Comparison of ENCODE assay signal across 15 cellular contexts in genomic region chr2:197868136-197868535, GRCh38.
DNase-seq lines count a peak whose midpoint lies in the region; ATAC-seq and TF ChIP-seq lines count a peak whose summit lies in the region.
"Had no signal": no experiment of that assay in that cellular context is flagged by ENCODE, and none has a peak within 500 bp of the region (broad histone marks: within the 10 kb centered on the region; RNA-seq: fewer than 3 reads in every experiment).

No MANE protein-coding gene starts in this region.

- peaks cover 17% of the 10 kb centered on the region for H3F3A ChIP-seq in SK-N-SH (replicated peaks; ENCODE audit: insufficient read depth)

- CTCF ChIA-PET in SK-N-SH (lab: Yijun Ruan, JAX): no interaction called here

- H3K4me1 Mint-ChIP-seq in CD4-positive, CD25-positive, alpha-beta regulatory T cell: peaks cover 41 to 88% (median 69%) of the 10 kb centered on the region in 4 donors
- peaks cover 41% of the 10 kb centered on the region for H3K4me1 Mint-ChIP-seq in T-helper 17 cell

- no peak overlapping the region for H3K14ac ChIP-seq in trophoblast cell (ENCODE audit: low read length)

- H3K27me3 Mint-ChIP-seq in CD4-positive, CD25-positive, alpha-beta regulatory T cell: no peaks in the 10 kb centered on the region
- no peaks in the 10 kb centered on the region for H3K27me3 Mint-ChIP-seq in T-helper 17 cell

- no peak overlapping the region for H3K18ac ChIP-seq in trophoblast cell (ENCODE audit: low read length)

- H3K4me3 Mint-ChIP-seq in CD4-positive, CD25-positive, alpha-beta regulatory T cell: peak overlapping the region in 3 of 4 donors; percentile 30 to 65 (median 64)
- peak overlapping the region; percentile 49 for H3K4me3 Mint-ChIP-seq in T-helper 17 cell
- H3K4me3 Mint-ChIP-seq: CD14-positive monocyte had no signal

- no peaks in the 10 kb centered on the region for H3K79me1 ChIP-seq in trophoblast cell (ENCODE audit: low read length)

- 67% methylated on average over 1 of the region's 1 CpG for whole genome bisulfite sequencing in SK-N-SH (ENCODE audit: low lambda C conversion rate)
- no CpG with 5 or more reads among the region's 1 CpG for WGBS in trophoblast cell (ENCODE audit: extremely low coverage, insufficient coverage, insufficient read length)

- H3K9ac ChIP-seq in SK-N-SH (no peak overlapping the region), trophoblast cell (ENCODE audit: low read length) (no peak overlapping the region)
- H3K9ac ChIP-seq: BLaER1, GM23248 had no signal

- no peak for TF ChIP-seq CTCF in SK-N-SH (IDR thresholded peaks at IDR 0.05)

- no peak for DNase-seq in SK-N-SH
- no peak for DNase-seq in CD4-positive, CD25-positive, alpha-beta regulatory T cell
- DNase-seq in T-helper 17 cell: no peak
- DNase-seq in trophoblast cell: peak; percentile 6 to 70
- DNase-seq in 8988T: no peak
- DNase-seq: DMS153, DMS79 treated with DMSO at 0.1 percent for 48 hours, GF-D8, GM23248, HCEC 1CT had no signal

- H4K12ac ChIP-seq in trophoblast cell (ENCODE audit: low read depth, low read length): no peak overlapping the region

- H3K4me1 ChIP-seq in SK-N-SH (ENCODE audit: control insufficient read depth in 1 of 2, insufficient read depth in 2 of 2, low read depth in 1 of 2, low read length in 1 of 2): peaks cover 11 to 24% of the 10 kb centered on the region in 2 experiments; a peak in 3 of 4 replicates
- peaks cover 70% of the 10 kb centered on the region for H3K4me1 ChIP-seq in CD4-positive, CD25-positive, alpha-beta regulatory T cell (ENCODE audit: control insufficient read depth, insufficient read depth, low read length, poor library complexity, severe bottlenecking)
- peaks cover under 1 to 2% of the 10 kb centered on the region in 2 experiments for H3K4me1 ChIP-seq in trophoblast cell (ENCODE audit: control insufficient read depth in 1 of 2, insufficient read depth in 2 of 2, low read length in 2 of 2)
- H3K4me1 ChIP-seq: BLaER1 had no signal

- H3K9me3 Mint-ChIP-seq in CD4-positive, CD25-positive, alpha-beta regulatory T cell: no peaks in the 10 kb centered on the region
- H3K9me3 Mint-ChIP-seq: CD14-positive monocyte had no signal

- no peak for TF ChIP-seq EP300 in SK-N-SH (IDR thresholded peaks at IDR 0.05; ENCODE audit: borderline replicate concordance in 1 of 2, low read depth in 1 of 2, low read length in 1 of 2)

- H3K23ac ChIP-seq in trophoblast cell (ENCODE audit: low read length): no peak overlapping the region

- H3K4me2 ChIP-seq in SK-N-SH (no peak overlapping the region), trophoblast cell (ENCODE audit: low read length) (no peak overlapping the region)
- H3K4me2 ChIP-seq: BLaER1 had no signal

- peak overlapping the region; percentile 90 to 95 (median 94) for H3K27ac Mint-ChIP-seq in CD4-positive, CD25-positive, alpha-beta regulatory T cell
- H3K27ac Mint-ChIP-seq in T-helper 17 cell: peak overlapping the region; percentile 95

- H2AFZ ChIP-seq in SK-N-SH (ENCODE audit: low read depth): no peak overlapping the region
- no peak overlapping the region for H2AFZ ChIP-seq in trophoblast cell (ENCODE audit: insufficient read depth, low read length, poor library complexity)
- H2AFZ ChIP-seq: GM23248 had no signal

- H2BK5ac ChIP-seq in trophoblast cell (ENCODE audit: low read depth, low read length, poor library complexity): no peak overlapping the region

- H2BK120ac ChIP-seq in trophoblast cell (ENCODE audit: insufficient read depth, low read length, poor library complexity): no peak overlapping the region

- H3K27me3 ChIP-seq in SK-N-SH (ENCODE audit: insufficient read depth) (no peaks in the 10 kb centered on the region), trophoblast cell (ENCODE audit: insufficient read depth, low read length) (no peaks in the 10 kb centered on the region)
- H3K27me3 ChIP-seq in CD4-positive, CD25-positive, alpha-beta regulatory T cell (ENCODE audit: control insufficient read depth, insufficient read depth, low read length): no peaks in the 10 kb centered on the region
- H3K27me3 ChIP-seq: BLaER1 had no signal

- ATAC-seq in SK-N-SH treated with all-trans-retinoic acid at 6 μM for 48 hours (no peak), T-helper 17 cell (no peak), GM19328 (IDR thresholded peaks at IDR 0.05; ENCODE audit: unreplicated experiment) (no peak)
- ATAC-seq in CD4-positive, CD25-positive, alpha-beta regulatory T cell (ENCODE audit: low read depth in 2 of 2): no peak

- H2AK5ac ChIP-seq in trophoblast cell (ENCODE audit: low read length): no peak overlapping the region

- H4K8ac ChIP-seq in trophoblast cell (ENCODE audit: low read depth, low read length): no peak overlapping the region

- peaks cover 9% of the 10 kb centered on the region for H3K36me3 Mint-ChIP-seq in CD4-positive, CD25-positive, alpha-beta regulatory T cell
- H3K36me3 Mint-ChIP-seq in T-helper 17 cell (ENCODE audit: low read depth): no peaks in the 10 kb centered on the region
- H3K36me3 Mint-ChIP-seq: CD14-positive monocyte had no signal

- no peaks in the 10 kb centered on the region for H3K9me2 ChIP-seq in SK-N-SH

- H3K27ac ChIP-seq in SK-N-SH (ENCODE audit: low read depth in 2 of 2, low read length in 1 of 2) (peak overlapping the region; percentile 68 to 80; a peak in 3 of 4 replicates), trophoblast cell (ENCODE audit: low read depth, low read length) (no peak overlapping the region)
- H3K27ac ChIP-seq in CD4-positive, CD25-positive, alpha-beta regulatory T cell (ENCODE audit: insufficient read depth, low read length, poor library complexity, severe bottlenecking): peak overlapping the region; percentile 88
- H3K27ac ChIP-seq: 22Rv1, BLaER1, GM23248 had no signal

- H3K4me3 ChIP-seq in SK-N-SH (ENCODE audit: low read depth in 2 of 2, low read length in 1 of 2) (no peak overlapping the region), trophoblast cell (ENCODE audit: low read depth, low read length) (no peak overlapping the region)
- peak overlapping the region; percentile 53 for H3K4me3 ChIP-seq in CD4-positive, CD25-positive, alpha-beta regulatory T cell (ENCODE audit: low read depth, low read length)
- H3K4me3 ChIP-seq: BLaER1, GM23248 had no signal

- TF ChIP-seq RAD21 in SK-N-SH (IDR thresholded peaks at IDR 0.05; ENCODE audit: low read length): no peak

- H2BK12ac ChIP-seq in trophoblast cell (ENCODE audit: low read length): no peak overlapping the region

- H3K4ac ChIP-seq in trophoblast cell (ENCODE audit: low read depth, low read length): no peak overlapping the region

- peaks cover 0 to 8% of the 10 kb centered on the region in 2 experiments for H3K36me3 ChIP-seq in SK-N-SH (replicated peaks in 1 of 2; ENCODE audit: control insufficient read depth in 1 of 2, insufficient read depth in 2 of 2, low read length in 1 of 2)
- no peaks in the 10 kb centered on the region for H3K36me3 ChIP-seq in CD4-positive, CD25-positive, alpha-beta regulatory T cell (ENCODE audit: control insufficient read depth, insufficient read depth, low read length)
- no peaks in the 10 kb centered on the region for H3K36me3 ChIP-seq in trophoblast cell (ENCODE audit: control insufficient read depth in 1 of 2, insufficient read depth in 2 of 2, low read length in 2 of 2)
- H3K36me3 ChIP-seq: BLaER1 had no signal

- H3K79me2 ChIP-seq in SK-N-SH (ENCODE audit: insufficient read depth): peaks cover 37% of the 10 kb centered on the region
- H3K79me2 ChIP-seq in trophoblast cell (ENCODE audit: control insufficient read depth, insufficient read depth, low read length, poor library complexity): no peaks in the 10 kb centered on the region

- no peak overlapping the region for H4K91ac ChIP-seq in trophoblast cell (ENCODE audit: low read depth, low read length)

- no peaks in the 10 kb centered on the region for H4K20me1 ChIP-seq in SK-N-SH (ENCODE audit: insufficient read depth)
- H4K20me1 ChIP-seq: BLaER1 had no signal

- POLR2A ChIA-PET in SK-N-SH (lab: Yijun Ruan, JAX): no interaction called here

- no peaks in the 10 kb centered on the region for H3K9me3 ChIP-seq in SK-N-SH
- no peaks in the 10 kb centered on the region for H3K9me3 ChIP-seq in CD4-positive, CD25-positive, alpha-beta regulatory T cell (ENCODE audit: control insufficient read depth in 2 of 2, low read length in 2 of 2)
- no peaks in the 10 kb centered on the region for H3K9me3 ChIP-seq in T-helper 17 cell (ENCODE audit: control insufficient read depth, low read length, poor library complexity, severe bottlenecking)
- no peaks in the 10 kb centered on the region for H3K9me3 ChIP-seq in trophoblast cell (ENCODE audit: insufficient read depth, low read depth, low read length)
- H3K9me3 ChIP-seq: BLaER1 had no signal

TF ChIP-seq in SK-N-SH, 30 proteins besides CTCF, POLR2A, EP300 and RAD21:
- TF ChIP-seq RFX5 (IDR thresholded peaks at IDR 0.05; ENCODE audit: low read length) (no peak), IRF3 (IDR thresholded peaks at IDR 0.05; ENCODE audit: low read depth, low read length) (no peak), SIN3A (IDR thresholded peaks at IDR 0.05; ENCODE audit: borderline replicate concordance, low read depth, low read length) (no peak), YY1 (IDR thresholded peaks at IDR 0.05; ENCODE audit: low read depth) (no peak)
TF ChIP-seq in SK-N-SH: peak in this region for 0.

TF ChIP-seq in SK-N-SH treated with all-trans-retinoic acid at 6 μM for 48 hours, 23 proteins besides CTCF, POLR2A, EP300 and RAD21:
- TF ChIP-seq ZNF8 (CRISPR knock-in tag; IDR thresholded peaks at IDR 0.05): no peak
- TF ChIP-seq GLIS3 (CRISPR knock-in tag; IDR thresholded peaks at IDR 0.05): no peak
- TF ChIP-seq POU6F1 (CRISPR knock-in tag; IDR thresholded peaks at IDR 0.05; ENCODE audit: borderline replicate concordance, low read depth): no peak

Comparison
In these comparisons a context has a peak if more than half of its experiments do, and no peak if none do; other contexts are left out.
1. DNase-seq: peak in trophoblast cell (2 of 2); none in SK-N-SH (single experiment), CD4-positive, CD25-positive, alpha-beta regulatory T cell (0 of 3), T-helper 17 cell (0 of 3) and 8988T (single experiment).